In genomic region chr2:3302751-3303582, GRCh38 we compare ENCODE assay signal across 8 cellular contexts.
DNase-seq lines count a peak whose midpoint lies in the region; ATAC-seq and TF ChIP-seq lines count a peak whose summit lies in the region.

No MANE protein-coding gene starts in this region.

- CTCF ChIA-PET in WTC11 (lab: Charles Lee), result interaction anchor here (0.7 to 1.7 kb wide), 9 partner anchors 16 to 134 kb away, joined by 3 to 6 read pairs (median 3); partner anchors contain the start of gene TRAPPC12

- TF ChIP-seq CTCF in WTC11 (IDR thresholded peaks at IDR 0.05), result no peak

- ATAC-seq in GM18907 (IDR thresholded peaks at IDR 0.05; ENCODE audit: unreplicated experiment) (peak; percentile 13), HG03045 (IDR thresholded peaks at IDR 0.05; ENCODE audit: unreplicated experiment) (peak; percentile 13), WTC11 (peak; percentile 27)

- peak overlapping the region; percentile 26; the same call in 1 of the 2 replicates for H3K4me3 Mint-ChIP-seq in WTC11

- H3K36me3 Mint-ChIP-seq in WTC11, result peaks cover 7% of the 10 kb centered on the region

- H3K27me3 Mint-ChIP-seq in WTC11 (ENCODE audit: low read depth), result no peaks in the 10 kb centered on the region

- peak overlapping the region; percentile 90 for H3K27ac Mint-ChIP-seq in WTC11

- peaks cover 32% of the 10 kb centered on the region for H3K4me1 Mint-ChIP-seq in WTC11

- no peaks in the 10 kb centered on the region for H3K9me3 Mint-ChIP-seq in WTC11

- no peak for DNase-seq in WTC11 (ENCODE audit: low spot score)
- DNase-seq in left kidney (ENCODE audit: low read depth, low spot score), result peak; percentile 77
- DNase-seq in NK-92 (lab: John Stamatoyannopoulos, UW; ENCODE audit: unreplicated experiment), result no peak
- DNase-seq in HT-29 (ENCODE audit: low spot score), result no peak
- no peak for DNase-seq in MV-4-11 (lab: John Stamatoyannopoulos, UW)
- no peak for DNase-seq in occipital lobe (lab: John Stamatoyannopoulos, UW)

- POLR2A ChIA-PET in WTC11 (lab: Charles Lee), result no interaction called here

TF ChIP-seq in WTC11, 78 proteins besides CTCF, POLR2A, EP300 and RAD21:
- TF ChIP-seq KAT7 (CRISPR knock-in tag; IDR thresholded peaks at IDR 0.05; ENCODE audit: borderline replicate concordance), result no peak
- TF ChIP-seq PRDM15 (CRISPR knock-in tag; IDR thresholded peaks at IDR 0.05), result 0 out of 2 replicates have a peak, but pooled peaks have one; percentile 38
